In the genomic region with DNA sequence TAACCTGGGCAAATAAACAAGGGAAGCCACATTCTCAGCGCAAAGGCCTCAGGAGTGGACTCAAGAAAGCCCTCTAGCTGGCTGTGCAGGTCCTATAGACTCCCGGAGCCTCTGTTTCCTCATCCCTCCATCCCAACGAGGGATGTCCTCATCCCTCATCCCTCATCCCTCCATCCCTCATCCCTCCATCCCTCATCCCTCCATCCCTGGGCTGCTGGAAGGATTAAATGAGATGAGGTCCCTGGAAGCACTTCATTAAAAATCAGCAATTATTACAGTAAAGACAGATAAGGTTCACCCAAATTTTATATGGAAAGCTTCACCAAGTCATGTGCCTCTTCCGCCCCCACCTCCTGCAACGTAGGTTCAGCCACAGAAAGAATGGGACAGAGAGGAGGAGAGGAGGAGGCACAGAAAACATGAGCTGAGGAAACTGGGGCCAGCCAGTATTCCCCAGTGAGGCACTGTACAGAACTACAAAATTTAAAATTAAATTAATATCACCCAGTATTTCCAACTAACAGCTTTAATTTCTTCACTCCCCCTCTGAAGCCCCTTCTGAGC, we compare ENCODE assay signal across 1 cellular context.
A peak's percentile ranks its signal among the peaks of the same experiment; 100 is the strongest.
TF ChIP-seq lines count a peak whose summit lies in the region.

No MANE protein-coding gene starts in this region.

TF ChIP-seq in WTC11, 78 proteins besides CTCF, POLR2A, EP300 and RAD21:
- TF ChIP-seq, protein P1, sequence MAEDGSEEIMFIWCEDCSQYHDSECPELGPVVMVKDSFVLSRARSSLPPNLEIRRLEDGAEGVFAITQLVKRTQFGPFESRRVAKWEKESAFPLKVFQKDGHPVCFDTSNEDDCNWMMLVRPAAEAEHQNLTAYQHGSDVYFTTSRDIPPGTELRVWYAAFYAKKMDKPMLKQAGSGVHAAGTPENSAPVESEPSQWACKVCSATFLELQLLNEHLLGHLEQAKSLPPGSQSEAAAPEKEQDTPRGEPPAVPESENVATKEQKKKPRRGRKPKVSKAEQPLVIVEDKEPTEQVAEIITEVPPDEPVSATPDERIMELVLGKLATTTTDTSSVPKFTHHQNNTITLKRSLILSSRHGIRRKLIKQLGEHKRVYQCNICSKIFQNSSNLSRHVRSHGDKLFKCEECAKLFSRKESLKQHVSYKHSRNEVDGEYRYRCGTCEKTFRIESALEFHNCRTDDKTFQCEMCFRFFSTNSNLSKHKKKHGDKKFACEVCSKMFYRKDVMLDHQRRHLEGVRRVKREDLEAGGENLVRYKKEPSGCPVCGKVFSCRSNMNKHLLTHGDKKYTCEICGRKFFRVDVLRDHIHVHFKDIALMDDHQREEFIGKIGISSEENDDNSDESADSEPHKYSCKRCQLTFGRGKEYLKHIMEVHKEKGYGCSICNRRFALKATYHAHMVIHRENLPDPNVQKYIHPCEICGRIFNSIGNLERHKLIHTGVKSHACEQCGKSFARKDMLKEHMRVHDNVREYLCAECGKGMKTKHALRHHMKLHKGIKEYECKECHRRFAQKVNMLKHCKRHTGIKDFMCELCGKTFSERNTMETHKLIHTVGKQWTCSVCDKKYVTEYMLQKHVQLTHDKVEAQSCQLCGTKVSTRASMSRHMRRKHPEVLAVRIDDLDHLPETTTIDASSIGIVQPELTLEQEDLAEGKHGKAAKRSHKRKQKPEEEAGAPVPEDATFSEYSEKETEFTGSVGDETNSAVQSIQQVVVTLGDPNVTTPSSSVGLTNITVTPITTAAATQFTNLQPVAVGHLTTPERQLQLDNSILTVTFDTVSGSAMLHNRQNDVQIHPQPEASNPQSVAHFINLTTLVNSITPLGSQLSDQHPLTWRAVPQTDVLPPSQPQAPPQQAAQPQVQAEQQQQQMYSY (CRISPR knock-in tag; IDR thresholded peaks at IDR 0.05), result no peak
- TF ChIP-seq, protein P2, sequence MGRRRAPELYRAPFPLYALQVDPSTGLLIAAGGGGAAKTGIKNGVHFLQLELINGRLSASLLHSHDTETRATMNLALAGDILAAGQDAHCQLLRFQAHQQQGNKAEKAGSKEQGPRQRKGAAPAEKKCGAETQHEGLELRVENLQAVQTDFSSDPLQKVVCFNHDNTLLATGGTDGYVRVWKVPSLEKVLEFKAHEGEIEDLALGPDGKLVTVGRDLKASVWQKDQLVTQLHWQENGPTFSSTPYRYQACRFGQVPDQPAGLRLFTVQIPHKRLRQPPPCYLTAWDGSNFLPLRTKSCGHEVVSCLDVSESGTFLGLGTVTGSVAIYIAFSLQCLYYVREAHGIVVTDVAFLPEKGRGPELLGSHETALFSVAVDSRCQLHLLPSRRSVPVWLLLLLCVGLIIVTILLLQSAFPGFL (CRISPR knock-in tag; IDR thresholded peaks at IDR 0.05; ENCODE audit: borderline replicate concordance), result no peak
- TF ChIP-seq TEAD1 (CRISPR knock-in tag; IDR thresholded peaks at IDR 0.05) (no peak), ZNF263 (CRISPR knock-in tag; IDR thresholded peaks at IDR 0.05; ENCODE audit: low read depth) (peak; percentile 80; the same call in 1 of the 2 replicates), MXD4 (CRISPR knock-in tag; IDR thresholded peaks at IDR 0.05; ENCODE audit: borderline replicate concordance) (no peak), ESRRA (CRISPR knock-in tag; IDR thresholded peaks at IDR 0.05; ENCODE audit: borderline replicate concordance) (no peak)
